In the genomic region with DNA sequence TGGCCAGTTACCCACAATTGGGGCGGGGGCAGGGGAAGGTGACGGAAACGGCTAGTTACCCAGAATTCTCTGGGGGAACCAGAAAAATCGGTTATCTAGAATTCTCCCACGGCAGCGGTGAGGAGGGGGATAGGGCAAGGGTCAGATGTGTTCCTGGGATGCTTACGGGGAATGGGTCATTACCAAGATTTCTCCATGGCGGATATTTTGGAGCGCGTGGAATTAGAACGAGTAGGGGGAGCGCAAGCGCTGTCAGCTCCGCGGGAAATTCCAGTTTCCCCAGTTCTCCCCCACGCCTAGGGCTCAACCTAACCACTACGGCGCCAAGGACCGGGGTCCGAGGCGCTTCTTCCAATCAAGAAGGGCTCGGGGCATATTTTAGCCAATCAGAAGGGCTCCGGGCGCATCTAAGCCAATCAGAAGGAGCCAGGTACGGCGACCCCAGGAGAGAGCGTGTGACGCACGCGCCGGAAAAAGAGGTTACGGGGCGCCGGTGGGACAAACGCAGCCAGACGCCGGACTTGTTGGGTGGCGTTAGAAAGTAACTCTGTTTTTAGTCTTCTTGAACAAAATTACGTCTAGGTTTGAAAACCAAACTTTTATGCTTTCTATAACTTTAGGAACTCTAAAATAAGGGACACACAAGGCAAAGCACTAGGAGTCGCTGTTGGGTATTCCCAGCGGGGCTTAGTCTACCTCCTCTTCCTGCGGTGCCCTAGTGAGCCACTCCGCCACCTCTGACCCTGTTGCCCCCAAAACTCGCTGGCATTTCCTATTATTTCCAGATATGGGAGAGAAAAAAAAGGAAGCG, we compare ENCODE assay signal across 1 cellular context.
TF ChIP-seq lines count a peak whose summit lies in the region.

A gene with protein sequence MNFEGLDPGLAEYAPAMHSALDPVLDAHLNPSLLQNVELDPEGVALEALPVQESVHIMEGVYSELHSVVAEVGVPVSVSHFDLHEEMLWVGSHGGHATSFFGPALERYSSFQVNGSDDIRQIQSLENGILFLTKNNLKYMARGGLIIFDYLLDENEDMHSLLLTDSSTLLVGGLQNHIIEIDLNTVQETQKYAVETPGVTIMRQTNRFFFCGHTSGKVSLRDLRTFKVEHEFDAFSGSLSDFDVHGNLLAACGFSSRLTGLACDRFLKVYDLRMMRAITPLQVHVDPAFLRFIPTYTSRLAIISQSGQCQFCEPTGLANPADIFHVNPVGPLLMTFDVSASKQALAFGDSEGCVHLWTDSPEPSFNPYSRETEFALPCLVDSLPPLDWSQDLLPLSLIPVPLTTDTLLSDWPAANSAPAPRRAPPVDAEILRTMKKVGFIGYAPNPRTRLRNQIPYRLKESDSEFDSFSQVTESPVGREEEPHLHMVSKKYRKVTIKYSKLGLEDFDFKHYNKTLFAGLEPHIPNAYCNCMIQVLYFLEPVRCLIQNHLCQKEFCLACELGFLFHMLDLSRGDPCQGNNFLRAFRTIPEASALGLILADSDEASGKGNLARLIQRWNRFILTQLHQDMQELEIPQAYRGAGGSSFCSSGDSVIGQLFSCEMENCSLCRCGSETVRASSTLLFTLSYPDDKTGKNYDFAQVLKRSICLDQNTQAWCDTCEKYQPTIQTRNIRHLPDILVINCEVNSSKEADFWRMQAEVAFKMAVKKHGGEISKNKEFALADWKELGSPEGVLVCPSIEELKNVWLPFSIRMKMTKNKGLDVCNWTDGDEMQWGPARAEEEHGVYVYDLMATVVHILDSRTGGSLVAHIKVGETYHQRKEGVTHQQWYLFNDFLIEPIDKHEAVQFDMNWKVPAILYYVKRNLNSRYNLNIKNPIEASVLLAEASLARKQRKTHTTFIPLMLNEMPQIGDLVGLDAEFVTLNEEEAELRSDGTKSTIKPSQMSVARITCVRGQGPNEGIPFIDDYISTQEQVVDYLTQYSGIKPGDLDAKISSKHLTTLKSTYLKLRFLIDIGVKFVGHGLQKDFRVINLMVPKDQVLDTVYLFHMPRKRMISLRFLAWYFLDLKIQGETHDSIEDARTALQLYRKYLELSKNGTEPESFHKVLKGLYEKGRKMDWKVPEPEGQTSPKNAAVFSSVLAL (minus strand): TSS at position 322 of the 811 bp plus-strand sequence. CDS start 906 bp downstream, outside the sequence.

TF ChIP-seq in HEK293, 187 proteins besides CTCF, POLR2A, EP300 and RAD21 (continued from another document and continues in another):
- TF ChIP-seq ZNF311 (tag by site-specific recombination; IDR thresholded peaks at IDR 0.05; ENCODE audit: borderline replicate concordance) (no peak), ZNF19 (tag by site-specific recombination; IDR thresholded peaks at IDR 0.05; ENCODE audit: low read depth) (no peak), ZNF473 (tag by site-specific recombination; IDR thresholded peaks at IDR 0.05) (no peak), ZNF776 (tag by site-specific recombination; IDR thresholded peaks at IDR 0.05; ENCODE audit: borderline replicate concordance) (no peak), ZNF76 (tag by site-specific recombination; IDR thresholded peaks at IDR 0.05; ENCODE audit: borderline replicate concordance, low read depth) (peak; percentile 96), ZNF544 (tag by site-specific recombination; IDR thresholded peaks at IDR 0.05) (no peak), ZNF660 (tag by site-specific recombination; IDR thresholded peaks at IDR 0.05) (peak; percentile 74), ZNF214 (tag by site-specific recombination; IDR thresholded peaks at IDR 0.05; ENCODE audit: borderline replicate concordance) (no peak), ZNF132 (tag by site-specific recombination; IDR thresholded peaks at IDR 0.05; ENCODE audit: borderline replicate concordance) (no peak), ZEB2 (tag by site-specific recombination; IDR thresholded peaks at IDR 0.05) (peak; percentile 90), ZNF768 (tag by site-specific recombination; IDR thresholded peaks at IDR 0.05) (no peak), ZNF26 (tag by site-specific recombination; IDR thresholded peaks at IDR 0.05) (no peak), ZSCAN5A (tag by site-specific recombination; IDR thresholded peaks at IDR 0.05) (no peak), ZNF37A (tag by site-specific recombination; IDR thresholded peaks at IDR 0.05) (no peak), MEIS1 (CRISPR knock-in tag; IDR thresholded peaks at IDR 0.05; ENCODE audit: borderline replicate concordance) (no peak), ZNF354C (tag by site-specific recombination; IDR thresholded peaks at IDR 0.05; ENCODE audit: borderline replicate concordance, low read depth) (no peak), ZNF248 (tag by site-specific recombination; IDR thresholded peaks at IDR 0.05) (no peak), KLF10 (tag by site-specific recombination; IDR thresholded peaks at IDR 0.05) (peak; percentile 2), ZNF548 (tag by site-specific recombination; IDR thresholded peaks at IDR 0.05) (no peak), ZFHX2 (tag by site-specific recombination; conservative IDR thresholded peaks at IDR 0.05) (no peak; the same call in none of the 2 replicates), ZFP41 (tag by site-specific recombination; IDR thresholded peaks at IDR 0.05; ENCODE audit: borderline replicate concordance) (no peak), ZNF112 (tag by site-specific recombination; IDR thresholded peaks at IDR 0.05) (no peak), SP7 (tag by site-specific recombination; IDR thresholded peaks at IDR 0.05) (peak; percentile 75), ZSCAN30 (tag by site-specific recombination; IDR thresholded peaks at IDR 0.05) (peak; percentile 58; the same call in 1 of the 2 replicates), SCRT1 (tag by site-specific recombination; IDR thresholded peaks at IDR 0.05; ENCODE audit: borderline replicate concordance) (0 out of 2 replicates have a peak, but pooled peaks have one; percentile 35), ZNF610 (tag by site-specific recombination; IDR thresholded peaks at IDR 0.05; ENCODE audit: borderline replicate concordance) (no peak), ZNF777 (tag by site-specific recombination; IDR thresholded peaks at IDR 0.05; ENCODE audit: borderline replicate concordance) (no peak), ZNF621 (tag by site-specific recombination; IDR thresholded peaks at IDR 0.05) (no peak), ZNF175 (tag by site-specific recombination; IDR thresholded peaks at IDR 0.05) (no peak), ZNF302 (tag by site-specific recombination; IDR thresholded peaks at IDR 0.05; ENCODE audit: low read depth) (no peak), ZNF157 (tag by site-specific recombination; IDR thresholded peaks at IDR 0.05) (no peak), GLIS2 (tag by site-specific recombination; IDR thresholded peaks at IDR 0.05) (peak; percentile 95), ZNF514 (tag by site-specific recombination; IDR thresholded peaks at IDR 0.05) (no peak), ZNF701 (tag by site-specific recombination; IDR thresholded peaks at IDR 0.05) (no peak), ZNF501 (tag by site-specific recombination; IDR thresholded peaks at IDR 0.05) (peak; percentile 31), ZBTB20 (tag by site-specific recombination; IDR thresholded peaks at IDR 0.05) (0 out of 2 replicates have a peak, but pooled peaks have one; percentile 60), ZNF830 (tag by site-specific recombination; IDR thresholded peaks at IDR 0.05; ENCODE audit: low read depth) (no peak)
- TF ChIP-seq, protein P1, sequence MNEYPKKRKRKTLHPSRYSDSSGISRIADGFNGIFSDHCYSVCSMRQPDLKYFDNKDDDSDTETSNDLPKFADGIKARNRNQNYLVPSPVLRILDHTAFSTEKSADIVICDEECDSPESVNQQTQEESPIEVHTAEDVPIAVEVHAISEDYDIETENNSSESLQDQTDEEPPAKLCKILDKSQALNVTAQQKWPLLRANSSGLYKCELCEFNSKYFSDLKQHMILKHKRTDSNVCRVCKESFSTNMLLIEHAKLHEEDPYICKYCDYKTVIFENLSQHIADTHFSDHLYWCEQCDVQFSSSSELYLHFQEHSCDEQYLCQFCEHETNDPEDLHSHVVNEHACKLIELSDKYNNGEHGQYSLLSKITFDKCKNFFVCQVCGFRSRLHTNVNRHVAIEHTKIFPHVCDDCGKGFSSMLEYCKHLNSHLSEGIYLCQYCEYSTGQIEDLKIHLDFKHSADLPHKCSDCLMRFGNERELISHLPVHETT (tag by site-specific recombination; IDR thresholded peaks at IDR 0.05), result peak; percentile 13; the same call in 1 of the 2 replicates
- TF ChIP-seq, protein P2, sequence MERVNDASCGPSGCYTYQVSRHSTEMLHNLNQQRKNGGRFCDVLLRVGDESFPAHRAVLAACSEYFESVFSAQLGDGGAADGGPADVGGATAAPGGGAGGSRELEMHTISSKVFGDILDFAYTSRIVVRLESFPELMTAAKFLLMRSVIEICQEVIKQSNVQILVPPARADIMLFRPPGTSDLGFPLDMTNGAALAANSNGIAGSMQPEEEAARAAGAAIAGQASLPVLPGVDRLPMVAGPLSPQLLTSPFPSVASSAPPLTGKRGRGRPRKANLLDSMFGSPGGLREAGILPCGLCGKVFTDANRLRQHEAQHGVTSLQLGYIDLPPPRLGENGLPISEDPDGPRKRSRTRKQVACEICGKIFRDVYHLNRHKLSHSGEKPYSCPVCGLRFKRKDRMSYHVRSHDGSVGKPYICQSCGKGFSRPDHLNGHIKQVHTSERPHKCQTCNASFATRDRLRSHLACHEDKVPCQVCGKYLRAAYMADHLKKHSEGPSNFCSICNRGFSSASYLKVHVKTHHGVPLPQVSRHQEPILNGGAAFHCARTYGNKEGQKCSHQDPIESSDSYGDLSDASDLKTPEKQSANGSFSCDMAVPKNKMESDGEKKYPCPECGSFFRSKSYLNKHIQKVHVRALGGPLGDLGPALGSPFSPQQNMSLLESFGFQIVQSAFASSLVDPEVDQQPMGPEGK (tag by site-specific recombination; IDR thresholded peaks at IDR 0.05), result peak; percentile 88
- TF ChIP-seq, protein P3, sequence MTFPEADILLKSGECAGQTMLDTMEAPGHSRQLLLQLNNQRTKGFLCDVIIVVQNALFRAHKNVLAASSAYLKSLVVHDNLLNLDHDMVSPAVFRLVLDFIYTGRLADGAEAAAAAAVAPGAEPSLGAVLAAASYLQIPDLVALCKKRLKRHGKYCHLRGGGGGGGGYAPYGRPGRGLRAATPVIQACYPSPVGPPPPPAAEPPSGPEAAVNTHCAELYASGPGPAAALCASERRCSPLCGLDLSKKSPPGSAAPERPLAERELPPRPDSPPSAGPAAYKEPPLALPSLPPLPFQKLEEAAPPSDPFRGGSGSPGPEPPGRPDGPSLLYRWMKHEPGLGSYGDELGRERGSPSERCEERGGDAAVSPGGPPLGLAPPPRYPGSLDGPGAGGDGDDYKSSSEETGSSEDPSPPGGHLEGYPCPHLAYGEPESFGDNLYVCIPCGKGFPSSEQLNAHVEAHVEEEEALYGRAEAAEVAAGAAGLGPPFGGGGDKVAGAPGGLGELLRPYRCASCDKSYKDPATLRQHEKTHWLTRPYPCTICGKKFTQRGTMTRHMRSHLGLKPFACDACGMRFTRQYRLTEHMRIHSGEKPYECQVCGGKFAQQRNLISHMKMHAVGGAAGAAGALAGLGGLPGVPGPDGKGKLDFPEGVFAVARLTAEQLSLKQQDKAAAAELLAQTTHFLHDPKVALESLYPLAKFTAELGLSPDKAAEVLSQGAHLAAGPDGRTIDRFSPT (tag by site-specific recombination; IDR thresholded peaks at IDR 0.05), result peak; percentile 76
- TF ChIP-seq, protein P4, sequence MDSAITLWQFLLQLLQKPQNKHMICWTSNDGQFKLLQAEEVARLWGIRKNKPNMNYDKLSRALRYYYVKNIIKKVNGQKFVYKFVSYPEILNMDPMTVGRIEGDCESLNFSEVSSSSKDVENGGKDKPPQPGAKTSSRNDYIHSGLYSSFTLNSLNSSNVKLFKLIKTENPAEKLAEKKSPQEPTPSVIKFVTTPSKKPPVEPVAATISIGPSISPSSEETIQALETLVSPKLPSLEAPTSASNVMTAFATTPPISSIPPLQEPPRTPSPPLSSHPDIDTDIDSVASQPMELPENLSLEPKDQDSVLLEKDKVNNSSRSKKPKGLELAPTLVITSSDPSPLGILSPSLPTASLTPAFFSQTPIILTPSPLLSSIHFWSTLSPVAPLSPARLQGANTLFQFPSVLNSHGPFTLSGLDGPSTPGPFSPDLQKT (IDR thresholded peaks at IDR 0.05; ENCODE audit: borderline replicate concordance, low read depth, low read length), result no peak
- TF ChIP-seq, protein P5, sequence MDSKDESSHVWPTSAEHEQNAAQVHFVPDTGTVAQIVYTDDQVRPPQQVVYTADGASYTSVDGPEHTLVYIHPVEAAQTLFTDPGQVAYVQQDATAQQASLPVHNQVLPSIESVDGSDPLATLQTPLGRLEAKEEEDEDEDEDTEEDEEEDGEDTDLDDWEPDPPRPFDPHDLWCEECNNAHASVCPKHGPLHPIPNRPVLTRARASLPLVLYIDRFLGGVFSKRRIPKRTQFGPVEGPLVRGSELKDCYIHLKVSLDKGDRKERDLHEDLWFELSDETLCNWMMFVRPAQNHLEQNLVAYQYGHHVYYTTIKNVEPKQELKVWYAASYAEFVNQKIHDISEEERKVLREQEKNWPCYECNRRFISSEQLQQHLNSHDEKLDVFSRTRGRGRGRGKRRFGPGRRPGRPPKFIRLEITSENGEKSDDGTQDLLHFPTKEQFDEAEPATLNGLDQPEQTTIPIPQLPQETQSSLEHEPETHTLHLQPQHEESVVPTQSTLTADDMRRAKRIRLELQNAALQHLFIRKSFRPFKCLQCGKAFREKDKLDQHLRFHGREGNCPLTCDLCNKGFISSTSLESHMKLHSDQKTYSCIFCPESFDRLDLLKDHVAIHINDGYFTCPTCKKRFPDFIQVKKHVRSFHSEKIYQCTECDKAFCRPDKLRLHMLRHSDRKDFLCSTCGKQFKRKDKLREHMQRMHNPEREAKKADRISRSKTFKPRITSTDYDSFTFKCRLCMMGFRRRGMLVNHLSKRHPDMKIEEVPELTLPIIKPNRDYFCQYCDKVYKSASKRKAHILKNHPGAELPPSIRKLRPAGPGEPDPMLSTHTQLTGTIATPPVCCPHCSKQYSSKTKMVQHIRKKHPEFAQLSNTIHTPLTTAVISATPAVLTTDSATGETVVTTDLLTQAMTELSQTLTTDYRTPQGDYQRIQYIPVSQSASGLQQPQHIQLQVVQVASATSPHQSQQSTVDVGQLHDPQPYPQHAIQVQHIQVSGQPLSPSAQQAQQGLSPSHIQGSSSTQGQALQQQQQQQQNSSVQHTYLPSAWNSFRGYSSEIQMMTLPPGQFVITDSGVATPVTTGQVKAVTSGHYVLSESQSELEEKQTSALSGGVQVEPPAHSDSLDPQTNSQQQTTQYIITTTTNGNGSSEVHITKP (tag by site-specific recombination; IDR thresholded peaks at IDR 0.05), result peak; percentile 100
